Comparison of ENCODE assay signal across 18 cellular contexts in the genomic region with DNA sequence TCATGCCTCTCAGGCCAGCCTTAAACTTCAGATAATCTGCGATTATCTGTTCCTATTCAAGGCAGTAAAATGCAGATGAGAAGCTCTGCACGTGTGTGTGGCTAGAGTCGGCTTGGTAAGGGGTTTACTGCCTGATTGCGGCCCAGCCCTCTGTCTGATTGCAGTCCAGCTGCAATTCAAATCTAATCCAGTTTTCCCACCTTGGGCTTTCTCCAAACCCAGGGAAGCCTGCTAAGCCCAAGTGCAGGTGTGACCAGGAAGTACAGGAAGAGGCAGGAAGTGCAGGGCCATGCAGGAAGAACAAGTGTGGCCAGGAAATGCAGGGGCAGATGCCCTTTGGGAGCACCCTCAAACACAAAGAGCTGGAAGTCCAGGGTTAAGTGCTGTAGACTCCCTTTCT.
"Had no signal": no experiment of that assay in that cellular context is flagged by ENCODE, and none has a peak within 500 bp of the region (broad histone marks: within the 10 kb centered on the region; RNA-seq: fewer than 3 reads in every experiment).

No MANE protein-coding gene starts in this region.

- H3K27ac ChIP-seq: dorsolateral prefrontal cortex, neural progenitor cell, parathyroid adenoma, testis, tibial nerve, upper lobe of right lung, uterus had no signal

- H3K9me3 ChIP-seq: testis had no signal

- H3K36me3 ChIP-seq: neural progenitor cell, upper lobe of right lung, uterus had no signal

- H3K27me3 ChIP-seq: dorsolateral prefrontal cortex, neural progenitor cell, testis, tibial nerve, upper lobe of right lung, uterus had no signal

- DNase-seq: dorsolateral prefrontal cortex; effector CD4-positive, alpha-beta T cell; hypothalamus; immature natural killer cell; islet precursor cell; naive thymus-derived CD4-positive, alpha-beta T cell; stimulated activated CD4-positive, alpha-beta T cell treated with anti-CD3 and anti-CD28 coated beads, Interleukin-2, amount 100 ng/mL, for 24 hours; stimulated activated CD4-positive, alpha-beta T cell treated with anti-CD3 and anti-CD28 coated beads, Interleukin-4, amount 100 ng/mL, for 4 hours; stimulated activated naive CD8-positive, alpha-beta T cell treated with anti-CD3 and anti-CD28 coated beads, Interleukin-15, Interleukin-2, amounts not matched to agents 100 U/mL and 50 U/mL, for 24 hours; substantia nigra; testis; upper lobe of right lung; uterus had no signal

- FAIRE-seq: frontal cortex had no signal

- H3K4me1 ChIP-seq: neural progenitor cell, parathyroid adenoma, testis, tibial nerve, upper lobe of right lung, uterus had no signal

- H3K4me3 ChIP-seq: dorsolateral prefrontal cortex, lung, neural progenitor cell, testis, tibial nerve, upper lobe of right lung, uterus had no signal

- H3K9ac ChIP-seq: neural progenitor cell, parathyroid adenoma had no signal
